In genomic region chr4:121811122-121811521, GRCh38 we compare ENCODE assay signal across 1 cellular context.
TF ChIP-seq lines count a peak whose summit lies in the region.

No MANE protein-coding gene starts in this region.

TF ChIP-seq in K562, 482 proteins besides CTCF, POLR2A, EP300 and RAD21:
- TF ChIP-seq PTRF (tag; IDR thresholded peaks at IDR 0.05) = no peak
- TF ChIP-seq ZNF165 (CRISPR knock-in tag; IDR thresholded peaks at IDR 0.05; ENCODE audit: borderline replicate concordance) = no peak
- TF ChIP-seq GATA2 (CRISPR knock-in tag; IDR thresholded peaks at IDR 0.05) = no peak
- no peak for TF ChIP-seq ZNF764 (CRISPR knock-in tag; IDR thresholded peaks at IDR 0.05; ENCODE audit: low read depth)
- TF ChIP-seq ZNF79 (CRISPR knock-in tag; IDR thresholded peaks at IDR 0.05; ENCODE audit: low read depth) = no peak
- no peak for TF ChIP-seq FOXM1 (IDR thresholded peaks at IDR 0.05; ENCODE audit: low read depth)
- no peak for TF ChIP-seq FOXM1 (CRISPR knock-in tag; IDR thresholded peaks at IDR 0.05; ENCODE audit: low read depth)
